Comparison of ENCODE assay signal across 8 cellular contexts in the genomic region with DNA sequence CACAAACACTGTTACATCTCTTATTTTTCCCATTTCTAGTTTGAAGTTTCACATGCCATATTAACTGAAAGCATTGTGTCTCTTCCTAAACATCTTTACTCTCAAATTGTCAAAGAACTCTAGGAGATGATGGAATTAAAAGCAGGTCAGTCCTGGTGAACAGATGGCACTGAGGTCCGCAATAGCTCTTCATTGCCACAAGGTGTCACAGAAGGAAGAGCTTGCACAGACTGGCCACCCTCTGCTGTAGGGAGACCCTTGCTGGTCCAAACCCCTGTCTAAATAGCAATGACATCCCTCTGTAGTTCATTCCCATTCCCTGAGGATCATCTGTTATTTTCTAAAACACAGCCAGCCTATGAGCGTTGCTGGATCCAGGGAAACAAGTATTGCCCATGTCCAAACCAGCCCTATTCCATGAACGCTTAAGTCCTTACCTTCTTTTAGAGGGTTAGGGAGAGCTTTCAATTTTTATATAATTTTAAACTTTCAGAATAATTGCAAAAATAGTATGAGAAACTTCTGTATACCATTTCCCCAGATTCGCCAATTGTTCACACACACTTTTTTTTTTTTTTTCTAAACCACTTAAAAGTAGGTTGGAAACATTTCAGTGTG. TPM values are rescaled to one million over a fixed set of nuclear protein-coding genes. Genes with fewer than 3 reads are reported as not detected.
DNase-seq lines count a peak whose midpoint lies in the region; ATAC-seq and TF ChIP-seq lines count a peak whose summit lies in the region.

No MANE protein-coding gene starts in this region.

- H3K4me3 Mint-ChIP-seq in T-helper 2 cell treated with Interferon-gamma antibody and Interleukin-4, amounts not matched to agents 5 μg/mL and 100 μg/mL, for 36 hours, result no peak overlapping the region

- CTCF ChIA-PET in A673 (lab: Charles Lee), result interaction anchor here (0.8 to 1.7 kb wide), 2 partner anchors 11 to 127 kb away, joined by 4 to 11 read pairs; no protein-coding TSS in a partner anchor

- POLR2A ChIA-PET in A673 (lab: Charles Lee; ENCODE audit: low non-redundant PET), result no interaction called here

- no peak overlapping the region for H3K27ac ChIP-seq in A673 (ENCODE audit: low read depth, low read length, poor library complexity, severe bottlenecking)

- no peaks in the 10 kb centered on the region for H3K4me1 Mint-ChIP-seq in T-helper 2 cell treated with Interferon-gamma antibody and Interleukin-4, amounts not matched to agents 5 μg/mL and 100 μg/mL, for 36 hours (ENCODE audit: low read depth)

- H3K4me3 ChIP-seq in A673 (ENCODE audit: low read depth, low read length, poor library complexity, severe bottlenecking) (no peak overlapping the region), GM12865 (ENCODE audit: low read depth, low read length) (no peak overlapping the region), mucosa of descending colon (no peak overlapping the region)

- H3K27me3 ChIP-seq in A673 (replicated peaks; ENCODE audit: insufficient read depth, low read depth, low read length, poor library complexity), result no peaks in the 10 kb centered on the region

- ATAC-seq in HG02571 (IDR thresholded peaks at IDR 0.05; ENCODE audit: unreplicated experiment) (peak; percentile 75), mucosa of descending colon (peak; percentile 51)

- no TSS peak for BruUV-seq in A673 (replicated peaks; lab: Mats Ljungman, UMichigan)

- no peak overlapping the region for H3K27ac Mint-ChIP-seq in T-helper 2 cell treated with Interferon-gamma antibody and Interleukin-4, amounts not matched to agents 5 μg/mL and 100 μg/mL, for 36 hours

- H3K4me1 ChIP-seq in A673 (ENCODE audit: insufficient read depth, low read length, poor library complexity, severe bottlenecking) (no peaks in the 10 kb centered on the region), mucosa of descending colon (ENCODE audit: low read depth) (no peaks in the 10 kb centered on the region)

- peak; percentile 52 for DNase-seq in A673 (ENCODE audit: low spot score)
- DNase-seq in GM12865 (ENCODE audit: low read depth), result peak; percentile 38
- DNase-seq in NCI-H1105 (lab: John Stamatoyannopoulos, UW), result peak; percentile 48
- peak; percentile 53 for DNase-seq in astrocyte of the hippocampus (ENCODE audit: low read depth, low spot score)
- DNase-seq in mucosa of descending colon, result no peak
- no peak for DNase-seq in T-helper 9 cell
- DNase-seq in T-helper 2 cell treated with Interferon-gamma antibody and Interleukin-4, amounts not matched to agents 5 μg/mL and 100 μg/mL, for 36 hours (ENCODE audit: low spot score), result no peak

- H3K9me3 Mint-ChIP-seq in T-helper 2 cell treated with Interferon-gamma antibody and Interleukin-4, amounts not matched to agents 5 μg/mL and 100 μg/mL, for 36 hours, result no peaks in the 10 kb centered on the region

- peak; percentile 63 for TF ChIP-seq CTCF in A673 (conservative IDR thresholded peaks at IDR 0.05; ENCODE audit: low read depth, low read length)
- TF ChIP-seq CTCF in GM12865 (IDR thresholded peaks at IDR 0.05; ENCODE audit: insufficient read depth, low read depth, low read length, missing control alignments), result peak; percentile 39
- no peak for TF ChIP-seq CTCF in mucosa of descending colon (IDR thresholded peaks at IDR 0.05)

- peaks cover 23% of the 10 kb centered on the region for H3K27me3 Mint-ChIP-seq in T-helper 2 cell treated with Interferon-gamma antibody and Interleukin-4, amounts not matched to agents 5 μg/mL and 100 μg/mL, for 36 hours (ENCODE audit: low read depth)

- H3K36me3 ChIP-seq in A673 (ENCODE audit: insufficient read depth, low read length, poor library complexity, severe bottlenecking) (no peaks in the 10 kb centered on the region), mucosa of descending colon (ENCODE audit: low read depth) (no peaks in the 10 kb centered on the region)

- H3K36me3 Mint-ChIP-seq in T-helper 2 cell treated with Interferon-gamma antibody and Interleukin-4, amounts not matched to agents 5 μg/mL and 100 μg/mL, for 36 hours (ENCODE audit: low read depth), result no peaks in the 10 kb centered on the region

- H3K9me3 ChIP-seq in A673 (ENCODE audit: low read depth, low read length, poor library complexity, severe bottlenecking) (no peaks in the 10 kb centered on the region), mucosa of descending colon (no peaks in the 10 kb centered on the region)

- intact Hi-C loops in A673 (cut with micrococcal nuclease; ENCODE audit: unreplicated experiment) (loop anchor here (5.0 kb wide), 1 partner anchor 126 kb away; no protein-coding TSS in a partner anchor), mucosa of descending colon (cut with DNase I, micrococcal nuclease) (no loop called here)

RNA-seq across cellular contexts. Expression of a gene that starts 10.1 kb away (rescaled TPM):
- 257 and 266 TPM in 2 replicates for total RNA-seq in A673 (2021)
- 10 to 100 TPM; 49.3 to 76.2 (median 61.9) TPM for total RNA-seq in mucosa of descending colon

Comparison
In these comparisons a context has a peak if more than half of its experiments do, and no peak if none do; other contexts are left out.
1. DNase-seq: peak in A673 (single experiment), GM12865 (single experiment), NCI-H1105 (single experiment) and astrocyte of the hippocampus (single experiment); none in mucosa of descending colon (0 of 3), T-helper 9 cell (single experiment) and T-helper 2 cell treated with Interferon-gamma antibody and Interleukin-4, amounts not matched to agents 5 μg/mL and 100 μg/mL, for 36 hours (single experiment).